10 cellular contexts compared by ENCODE assay signal in the genomic region with DNA sequence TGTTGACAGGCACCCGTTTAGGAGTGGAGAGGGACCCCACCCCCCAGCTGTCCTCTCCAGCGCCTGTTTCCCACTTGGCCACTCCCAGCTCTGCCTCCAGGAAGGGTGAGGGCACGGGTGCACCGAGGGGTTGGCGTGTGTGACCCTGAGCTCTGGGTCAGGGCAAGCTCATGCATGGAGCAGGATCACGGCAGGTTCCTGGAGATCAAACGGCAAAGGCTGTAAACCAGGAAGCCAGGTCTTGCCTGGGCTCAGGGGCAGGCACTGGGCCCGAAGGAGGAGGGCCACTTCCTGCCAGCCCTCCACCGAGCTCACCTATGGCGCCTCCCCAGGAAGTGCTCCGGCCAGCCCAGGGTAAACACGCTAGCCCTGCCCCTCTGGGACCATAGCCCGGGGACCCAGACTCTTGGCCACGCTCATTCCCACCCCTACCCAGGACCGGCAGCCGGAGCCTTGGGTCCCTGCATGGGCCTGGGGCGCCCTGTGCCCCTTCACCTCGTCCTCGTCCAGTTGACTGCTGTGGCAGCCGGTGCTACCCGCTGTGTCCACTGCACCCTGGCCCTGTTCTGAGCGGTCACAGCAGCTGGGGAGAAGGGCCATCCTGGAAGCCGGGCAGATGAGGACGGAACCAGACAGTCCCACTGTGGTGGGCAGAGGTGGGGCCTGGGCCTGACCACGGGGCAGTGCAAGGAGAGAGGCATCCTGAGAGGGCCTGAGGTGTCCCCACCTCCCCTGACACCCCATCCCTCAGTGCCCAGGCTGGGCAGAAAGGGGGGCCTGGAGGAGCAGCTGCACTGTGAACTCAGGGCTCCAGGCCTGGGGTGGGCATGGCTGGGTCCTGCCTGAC. TPM values are rescaled to one million over a fixed set of nuclear protein-coding genes. Genes with fewer than 3 reads are reported as not detected.
A peak's percentile ranks its signal among the peaks of the same experiment; 100 is the strongest.
DNase-seq lines count a peak whose midpoint lies in the region; ATAC-seq and TF ChIP-seq lines count a peak whose summit lies in the region.
"Had no signal": no experiment of that assay in that cellular context is flagged by ENCODE, and none has a peak within 500 bp of the region (broad histone marks: within the 10 kb centered on the region; RNA-seq: fewer than 3 reads in every experiment).

No MANE protein-coding gene starts in this region.

- ATAC-seq in left ventricle myocardium superior, result peak; percentile 8
- ATAC-seq in sciatic nerve, result peak; percentile 2
- no peak for ATAC-seq in GM21717 (IDR thresholded peaks at IDR 0.05; ENCODE audit: unreplicated experiment)

- TF ChIP-seq CTCF in VCaP (conservative IDR thresholded peaks at IDR 0.05), result no peak

- DNase-seq in ELF-1 (ENCODE audit: low read depth, low spot score) (peak; percentile 37), left ventricle myocardium superior (no peak), sciatic nerve (ENCODE audit: low spot score) (peak; percentile 62), T-helper 9 cell (no peak), NCI-H2081 treated with DMSO at 0.1 percent for 48 hours (lab: John Stamatoyannopoulos, UW) (no peak)
- DNase-seq in activated effector memory CD4-positive, alpha-beta T cell treated with Interleukin-2 at 50 U/mL for 16 hours, result no peak
- DNase-seq: NCI-H1092; stimulated activated CD4-positive, alpha-beta T cell treated with anti-CD3 and anti-CD28 coated beads, Interleukin-1b, Interleukin-23, amount 100 ng/mL, for 48 hours had no signal

- intact Hi-C loops in left ventricle myocardium superior (cut with micrococcal nuclease), result no loop called here
- intact Hi-C loops in sciatic nerve (cut with DNase I), result no loop called here

- peak overlapping the region; percentile 97 for H3K27ac ChIP-seq in VCaP

RNA-seq across cellular contexts. Expression of a gene that starts 1.0 kb away (rescaled TPM):
- total RNA-seq in left ventricle myocardium superior (3.3 TPM), sciatic nerve (24.9 TPM)

RNA-seq across cellular contexts. Expression of a gene that starts 9.4 kb away (rescaled TPM):
- total RNA-seq in left ventricle myocardium superior (9.0 TPM), sciatic nerve (28.4 TPM)

RNA-seq across cellular contexts. Expression of a gene that starts 10.0 kb away (rescaled TPM):
- 15.9 TPM for total RNA-seq in left ventricle myocardium superior
- total RNA-seq in sciatic nerve, result 52.8 TPM

RNA-seq across cellular contexts. Expression of a gene that starts 42.2 kb away (rescaled TPM):
- 103 TPM for total RNA-seq in left ventricle myocardium superior
- 187 TPM for total RNA-seq in sciatic nerve

Comparison
In these comparisons a context has a peak if more than half of its experiments do, and no peak if none do; other contexts are left out.
1. DNase-seq: peak in ELF-1 (single experiment) and sciatic nerve (single experiment); none in left ventricle myocardium superior (single experiment), T-helper 9 cell (single experiment), activated effector memory CD4-positive, alpha-beta T cell treated with Interleukin-2 at 50 U/mL for 16 hours (single experiment) and NCI-H2081 treated with DMSO at 0.1 percent for 48 hours (single experiment).